In genomic region chr2:214169736-214170135, GRCh38 we compare ENCODE assay signal across 1 cellular context.
TF ChIP-seq lines count a peak whose summit lies in the region.

No MANE protein-coding gene starts in this region.

TF ChIP-seq in SK-N-SH treated with all-trans-retinoic acid at 6 μM for 48 hours, 23 proteins besides CTCF, POLR2A, EP300 and RAD21 (continued from another document):
- TF ChIP-seq TSHZ2 (CRISPR knock-in tag; IDR thresholded peaks at IDR 0.05), result no peak
- no peak for TF ChIP-seq PPARA (CRISPR knock-in tag; IDR thresholded peaks at IDR 0.05; ENCODE audit: borderline replicate concordance)
- TF ChIP-seq CSRNP3 (CRISPR knock-in tag; IDR thresholded peaks at IDR 0.05), result no peak
- no peak for TF ChIP-seq ISL1 (CRISPR knock-in tag; IDR thresholded peaks at IDR 0.05)
- TF ChIP-seq PATZ1 (CRISPR knock-in tag; IDR thresholded peaks at IDR 0.05; ENCODE audit: borderline replicate concordance), result no peak
- no peak for TF ChIP-seq TOX (CRISPR knock-in tag; IDR thresholded peaks at IDR 0.05; ENCODE audit: borderline replicate concordance)
- no peak for TF ChIP-seq TCF4 (CRISPR knock-in tag; IDR thresholded peaks at IDR 0.05; ENCODE audit: borderline replicate concordance)
- no peak for TF ChIP-seq GLIS3 (CRISPR knock-in tag; IDR thresholded peaks at IDR 0.05)
- TF ChIP-seq ARNTL (CRISPR knock-in tag; IDR thresholded peaks at IDR 0.05; ENCODE audit: borderline replicate concordance, low read depth), result no peak
TF ChIP-seq in SK-N-SH treated with all-trans-retinoic acid at 6 μM for 48 hours: peak in this region for 0.
